In the genomic region with DNA sequence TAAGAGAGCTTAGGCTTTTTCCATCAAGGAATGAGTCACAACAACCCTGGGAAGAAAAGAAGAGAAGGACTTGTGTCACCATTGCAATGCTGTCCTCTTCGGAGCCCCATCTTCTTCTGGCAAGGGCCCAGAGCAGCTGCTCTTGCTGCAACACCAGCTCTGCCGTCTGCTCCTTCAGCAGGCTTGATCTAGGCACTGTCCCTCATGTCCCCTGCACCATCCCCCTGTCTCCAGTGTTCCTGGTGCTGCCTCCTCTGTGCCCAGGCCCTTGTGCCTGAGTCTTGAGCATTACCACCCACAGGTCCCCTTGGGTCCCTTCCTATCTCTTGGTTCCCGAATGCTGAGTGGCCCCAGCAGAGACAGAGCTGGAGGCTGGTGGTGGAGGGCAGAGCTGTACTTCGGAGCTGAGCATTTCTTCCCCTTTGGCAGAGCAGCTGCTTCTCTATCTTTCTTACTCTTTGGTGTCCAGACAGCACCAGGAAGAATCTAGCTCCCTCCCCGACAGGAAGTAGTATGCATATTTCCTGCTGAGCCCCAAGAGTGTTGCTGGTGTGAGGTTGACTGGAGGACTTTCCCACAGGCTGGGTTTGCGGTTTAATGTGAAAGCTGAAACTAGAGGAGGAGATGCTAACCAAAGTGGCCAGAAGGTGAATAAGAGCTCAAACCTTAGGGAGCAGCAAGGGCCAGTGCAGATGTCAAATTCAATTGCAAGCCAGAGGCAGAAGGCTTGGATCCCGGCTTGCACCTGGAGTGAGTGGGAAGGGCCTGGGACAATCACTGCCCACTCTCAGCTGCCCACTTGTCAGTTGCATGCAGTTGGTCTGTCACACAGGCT, we compare ENCODE assay signal across 8 cellular contexts. TPM values are rescaled to one million over a fixed set of nuclear protein-coding genes. Genes with fewer than 3 reads are reported as not detected.
DNase-seq lines count a peak whose midpoint lies in the region; ATAC-seq and TF ChIP-seq lines count a peak whose summit lies in the region.

No MANE protein-coding gene starts in this region.

- peak; percentile 86 to 90 for DNase-seq in AML-193 (lab: John Stamatoyannopoulos, UW)
- DNase-seq in SK-N-SH, result no peak
- peak; percentile 74 for DNase-seq in activated naive CD8-positive, alpha-beta T cell treated with anti-CD3 and anti-CD28 coated beads, Interleukin-2, amount 50 U/mL, for 24 hours
- DNase-seq in left lobe of liver (ENCODE audit: low spot score), result no peak
- peak; percentile 60 to 83 for DNase-seq in stimulated activated CD8-positive, alpha-beta memory T cell treated with anti-CD3 and anti-CD28 coated beads, Interleukin-7, amount 100 ng/mL, for 48 hours (ENCODE audit: extremely low read depth in 1 of 2, low read depth in 1 of 2)
- no peak for DNase-seq in NCI-H446 treated with DMSO at 0.1 percent for 48 hours (lab: John Stamatoyannopoulos, UW)

- POLR2A ChIA-PET in SK-N-SH (lab: Yijun Ruan, JAX), result interaction anchor here (1.3 kb wide), 1 partner anchor 28 kb away, joined by 3 read pairs; the partner anchor contains the start of gene WEE1

- H2AFZ ChIP-seq in SK-N-SH (ENCODE audit: low read depth), result peak overlapping the region; percentile 63; the same call in 1 of the 2 replicates

- peaks cover 3% of the 10 kb centered on the region for H3K27me3 Mint-ChIP-seq in activated naive CD8-positive, alpha-beta T cell treated with anti-CD3 and anti-CD28 coated beads, Interleukin-2, amount 50 U/mL, for 24 hours

- no peaks in the 10 kb centered on the region for H3K27me3 ChIP-seq in SK-N-SH (ENCODE audit: insufficient read depth)

- H3K36me3 Mint-ChIP-seq in activated naive CD8-positive, alpha-beta T cell treated with anti-CD3 and anti-CD28 coated beads, Interleukin-2, amount 50 U/mL, for 24 hours (ENCODE audit: low read depth), result no peaks in the 10 kb centered on the region

- no peak for TF ChIP-seq CTCF in SK-N-SH (IDR thresholded peaks at IDR 0.05)

- ATAC-seq in HG03135 (IDR thresholded peaks at IDR 0.05; ENCODE audit: unreplicated experiment) (peak; percentile 78), left lobe of liver (peak; percentile 42)
- ATAC-seq in activated naive CD8-positive, alpha-beta T cell treated with anti-CD3 and anti-CD28 coated beads, Interleukin-2, amount 50 U/mL, for 24 hours, result peak; percentile 94

- H3K4me2 ChIP-seq in SK-N-SH, result no peak overlapping the region

- TF ChIP-seq EP300 in SK-N-SH (IDR thresholded peaks at IDR 0.05; ENCODE audit: borderline replicate concordance in 1 of 2, low read depth in 1 of 2, low read length in 1 of 2), result no peak

- H3K27ac ChIP-seq in SK-N-SH (ENCODE audit: low read depth in 2 of 2, low read length in 1 of 2), result peak overlapping the region in 1 of 2 experiments; percentile 20; a peak in 2 of 4 replicates

- no peaks in the 10 kb centered on the region for H3K9me2 ChIP-seq in SK-N-SH

- TF ChIP-seq RAD21 in SK-N-SH (IDR thresholded peaks at IDR 0.05; ENCODE audit: low read length), result no peak

- H3K4me1 Mint-ChIP-seq in activated naive CD8-positive, alpha-beta T cell treated with anti-CD3 and anti-CD28 coated beads, Interleukin-2, amount 50 U/mL, for 24 hours, result peaks cover 32% of the 10 kb centered on the region

- no peak overlapping the region for H3K4me3 ChIP-seq in SK-N-SH (ENCODE audit: low read depth in 2 of 2, low read length in 1 of 2)

- peak overlapping the region; percentile 73 for H3K4me3 Mint-ChIP-seq in activated naive CD8-positive, alpha-beta T cell treated with anti-CD3 and anti-CD28 coated beads, Interleukin-2, amount 50 U/mL, for 24 hours

- H4K20me1 ChIP-seq in SK-N-SH (ENCODE audit: insufficient read depth), result no peaks in the 10 kb centered on the region

- no peaks in the 10 kb centered on the region for H3K9me3 Mint-ChIP-seq in activated naive CD8-positive, alpha-beta T cell treated with anti-CD3 and anti-CD28 coated beads, Interleukin-2, amount 50 U/mL, for 24 hours

- 95% methylated on average over 7 of the region's 7 CpGs for WGBS in SK-N-SH (ENCODE audit: low lambda C conversion rate)

- peak; percentile 41 for TF ChIP-seq POLR2A in GM19099 (IDR thresholded peaks at IDR 0.05; ENCODE audit: extremely low read depth, insufficient read length, low read depth)

- H3K9me3 ChIP-seq in SK-N-SH, result no peaks in the 10 kb centered on the region

- H3K79me2 ChIP-seq in SK-N-SH (ENCODE audit: insufficient read depth), result no peaks in the 10 kb centered on the region

- CTCF ChIA-PET in SK-N-SH (lab: Yijun Ruan, JAX), result interaction anchor here (0.6 to 1.8 kb wide), 3 partner anchors 12 to 1908 kb away, joined by 3 to 4 read pairs (median 3); no protein-coding TSS in a partner anchor

- no peaks in the 10 kb centered on the region for H3F3A ChIP-seq in SK-N-SH (replicated peaks; ENCODE audit: insufficient read depth)

- H3K9ac ChIP-seq in SK-N-SH, result no peak overlapping the region

- H3K36me3 ChIP-seq in SK-N-SH (replicated peaks in 1 of 2; ENCODE audit: control insufficient read depth in 1 of 2, insufficient read depth in 2 of 2, low read length in 1 of 2), result no peaks in the 10 kb centered on the region

- peaks cover 4 to 6% of the 10 kb centered on the region in 2 experiments; a peak in 2 of 4 replicates for H3K4me1 ChIP-seq in SK-N-SH (ENCODE audit: control insufficient read depth in 1 of 2, insufficient read depth in 2 of 2, low read depth in 1 of 2, low read length in 1 of 2)

- H3K27ac Mint-ChIP-seq in activated naive CD8-positive, alpha-beta T cell treated with anti-CD3 and anti-CD28 coated beads, Interleukin-2, amount 50 U/mL, for 24 hours, result peak overlapping the region; percentile 88

TF ChIP-seq in SK-N-SH, 30 proteins besides CTCF, POLR2A, EP300 and RAD21:
- TF ChIP-seq TCF12 (IDR thresholded peaks at IDR 0.05), result no peak
- TF ChIP-seq, protein P1, sequence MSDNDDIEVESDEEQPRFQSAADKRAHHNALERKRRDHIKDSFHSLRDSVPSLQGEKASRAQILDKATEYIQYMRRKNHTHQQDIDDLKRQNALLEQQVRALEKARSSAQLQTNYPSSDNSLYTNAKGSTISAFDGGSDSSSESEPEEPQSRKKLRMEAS (IDR thresholded peaks at IDR 0.05; ENCODE audit: low read depth), result no peak
- no peak for TF ChIP-seq IRF3 (IDR thresholded peaks at IDR 0.05; ENCODE audit: low read depth, low read length)
- TF ChIP-seq FOXJ3 (CRISPR knock-in tag; IDR thresholded peaks at IDR 0.05), result no peak
- TF ChIP-seq RCOR1 (IDR thresholded peaks at IDR 0.05; ENCODE audit: low read length), result no peak
- TF ChIP-seq NRF1 (IDR thresholded peaks at IDR 0.05; ENCODE audit: low read depth, low read length), result no peak
- TF ChIP-seq CHD2 (IDR thresholded peaks at IDR 0.05; ENCODE audit: low read length, partially characterized antibody), result no peak
- TF ChIP-seq, protein P2, sequence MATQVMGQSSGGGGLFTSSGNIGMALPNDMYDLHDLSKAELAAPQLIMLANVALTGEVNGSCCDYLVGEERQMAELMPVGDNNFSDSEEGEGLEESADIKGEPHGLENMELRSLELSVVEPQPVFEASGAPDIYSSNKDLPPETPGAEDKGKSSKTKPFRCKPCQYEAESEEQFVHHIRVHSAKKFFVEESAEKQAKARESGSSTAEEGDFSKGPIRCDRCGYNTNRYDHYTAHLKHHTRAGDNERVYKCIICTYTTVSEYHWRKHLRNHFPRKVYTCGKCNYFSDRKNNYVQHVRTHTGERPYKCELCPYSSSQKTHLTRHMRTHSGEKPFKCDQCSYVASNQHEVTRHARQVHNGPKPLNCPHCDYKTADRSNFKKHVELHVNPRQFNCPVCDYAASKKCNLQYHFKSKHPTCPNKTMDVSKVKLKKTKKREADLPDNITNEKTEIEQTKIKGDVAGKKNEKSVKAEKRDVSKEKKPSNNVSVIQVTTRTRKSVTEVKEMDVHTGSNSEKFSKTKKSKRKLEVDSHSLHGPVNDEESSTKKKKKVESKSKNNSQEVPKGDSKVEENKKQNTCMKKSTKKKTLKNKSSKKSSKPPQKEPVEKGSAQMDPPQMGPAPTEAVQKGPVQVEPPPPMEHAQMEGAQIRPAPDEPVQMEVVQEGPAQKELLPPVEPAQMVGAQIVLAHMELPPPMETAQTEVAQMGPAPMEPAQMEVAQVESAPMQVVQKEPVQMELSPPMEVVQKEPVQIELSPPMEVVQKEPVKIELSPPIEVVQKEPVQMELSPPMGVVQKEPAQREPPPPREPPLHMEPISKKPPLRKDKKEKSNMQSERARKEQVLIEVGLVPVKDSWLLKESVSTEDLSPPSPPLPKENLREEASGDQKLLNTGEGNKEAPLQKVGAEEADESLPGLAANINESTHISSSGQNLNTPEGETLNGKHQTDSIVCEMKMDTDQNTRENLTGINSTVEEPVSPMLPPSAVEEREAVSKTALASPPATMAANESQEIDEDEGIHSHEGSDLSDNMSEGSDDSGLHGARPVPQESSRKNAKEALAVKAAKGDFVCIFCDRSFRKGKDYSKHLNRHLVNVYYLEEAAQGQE (IDR thresholded peaks at IDR 0.05; ENCODE audit: low read depth, low read length), result no peak

RNA-seq across cellular contexts. Expression of gene WEE1, which starts 27.8 kb away (rescaled TPM):
- polyA plus RNA-seq in SK-N-SH (2012; rRNA removed), result 16.9 and 20.6 TPM in 2 replicates
- polyA plus RNA-seq in SK-N-SH (2012; cell fraction: cytosol; rRNA removed), result 18.0 and 21.1 TPM in 2 replicates
- polyA plus RNA-seq in SK-N-SH (2012; cell fraction: nucleus; rRNA removed), result 27.1 and 54.9 TPM in 2 replicates
- 11.6 TPM for total RNA-seq in left lobe of liver

Comparison
In these comparisons a context has a peak if more than half of its experiments do, and no peak if none do; other contexts are left out.
1. DNase-seq: peak in AML-193 (2 of 2), activated naive CD8-positive, alpha-beta T cell treated with anti-CD3 and anti-CD28 coated beads, Interleukin-2, amount 50 U/mL, for 24 hours (single experiment) and stimulated activated CD8-positive, alpha-beta memory T cell treated with anti-CD3 and anti-CD28 coated beads, Interleukin-7, amount 100 ng/mL, for 48 hours (2 of 2); none in SK-N-SH (single experiment), left lobe of liver (single experiment) and NCI-H446 treated with DMSO at 0.1 percent for 48 hours (single experiment).
2. ATAC-seq: peak in every context shown above with its lines; median percentile 94 in activated naive CD8-positive, alpha-beta T cell treated with anti-CD3 and anti-CD28 coated beads, Interleukin-2, amount 50 U/mL, for 24 hours; 78 in HG03135; 42 in left lobe of liver.